In genomic region chr20:5674176-5674660, GRCh38 we compare ENCODE assay signal across 8 cellular contexts.
A peak's percentile ranks its signal among the peaks of the same experiment; 100 is the strongest.
DNase-seq lines count a peak whose midpoint lies in the region; ATAC-seq and TF ChIP-seq lines count a peak whose summit lies in the region.

No MANE protein-coding gene starts in this region.

- in situ Hi-C loops in brain microvascular endothelial cell (cut with HindIII; ENCODE audit: low pct_ligation_motif_present, low sequenced_read_pairs): no loop called here

- H3K27me3 ChIP-seq in brain microvascular endothelial cell (replicated peaks): no peaks in the 10 kb centered on the region

- no peaks in the 10 kb centered on the region for H3K36me3 ChIP-seq in brain microvascular endothelial cell (replicated peaks)

- ATAC-seq in HG02840 (IDR thresholded peaks at IDR 0.05; ENCODE audit: low FRiP score, unreplicated experiment): peak; percentile 75

- H3K4me3 ChIP-seq in brain microvascular endothelial cell (ENCODE audit: low read depth, low read length): no peak overlapping the region

- DNase-seq in activated CD8-positive, alpha-beta memory T cell treated with anti-CD3 and anti-CD28 coated beads, Interleukin-2, amount 50 U/mL, for 1 hour (ENCODE audit: extremely low read depth): peak; percentile 8
- DNase-seq in activated CD8-positive, alpha-beta memory T cell treated with anti-CD3 and anti-CD28 coated beads, Interleukin-2, amount 50 U/mL, for 4 hours: no peak
- peak; percentile 35 for DNase-seq in NCI-H510A (lab: John Stamatoyannopoulos, UW)
- DNase-seq in amniotic epithelial cell (ENCODE audit: low read depth): peak; percentile 26
- DNase-seq in 8988T: no peak
- DNase-seq in brain microvascular endothelial cell: no peak
- no peak for DNase-seq in hepatic stellate cell (ENCODE audit: low spot score)

- no peak overlapping the region for H3K27ac ChIP-seq in brain microvascular endothelial cell

- no peak for TF ChIP-seq CTCF in brain microvascular endothelial cell (IDR thresholded peaks at IDR 0.05; ENCODE audit: low read depth, low read length, missing control alignments)

Comparison
In these comparisons a context has a peak if more than half of its experiments do, and no peak if none do; other contexts are left out.
1. DNase-seq: peak in activated CD8-positive, alpha-beta memory T cell treated with anti-CD3 and anti-CD28 coated beads, Interleukin-2, amount 50 U/mL, for 1 hour (single experiment), NCI-H510A (single experiment) and amniotic epithelial cell (single experiment); none in activated CD8-positive, alpha-beta memory T cell treated with anti-CD3 and anti-CD28 coated beads, Interleukin-2, amount 50 U/mL, for 4 hours (single experiment), 8988T (single experiment), brain microvascular endothelial cell (single experiment) and hepatic stellate cell (single experiment).